14 cellular contexts compared by ENCODE assay signal in genomic region chr2:62055724-62056336, GRCh38.
"Had no signal": no experiment of that assay in that cellular context is flagged by ENCODE, and none has a peak within 500 bp of the region (broad histone marks: within the 10 kb centered on the region; RNA-seq: fewer than 3 reads in every experiment).

No MANE protein-coding gene starts in this region.

- H3K9me3 ChIP-seq: left lung, pancreas had no signal

- H3K4me1 ChIP-seq: left lung, pancreas had no signal

- H3K4me3 ChIP-seq: hepatocyte, left lung, pancreas had no signal

- DNase-seq: activated CD4-positive, alpha-beta T cell treated with anti-CD3 and anti-CD28 coated beads, Interleukin-2, amount 50 U/mL, for 48 hours; activated CD8-positive, alpha-beta memory T cell treated with anti-CD3 and anti-CD28 coated beads, Interleukin-2, amount 10 ng/mL, durations not matched to agents 7 days and 5 days; activated gamma-delta T cell; activated T-cell treated with anti-CD3 and anti-CD28 coated beads, Interleukin-2, amount 50 U/mL, for 24 hours; amniotic stem cell; islet precursor cell; left lung; mesenchymal stem cell; naive thymus-derived CD8-positive, alpha-beta T cell; pancreas; stimulated activated CD4-positive, alpha-beta T cell treated with anti-CD3 and anti-CD28 coated beads, Interleukin-1b, Interleukin-23, amount 100 ng/mL, for 48 hours; T1000 had no signal

- ATAC-seq: left lung; naive thymus-derived CD8-positive, alpha-beta T cell; pancreas had no signal

- H3K4me2 ChIP-seq: hepatocyte had no signal

- H3K27me3 ChIP-seq: hepatocyte, left lung, pancreas had no signal

- H3K27ac ChIP-seq: hepatocyte, left lung, pancreas, VCaP had no signal

- H2AFZ ChIP-seq: hepatocyte had no signal

- H3K36me3 ChIP-seq: left lung, pancreas had no signal

- FAIRE-seq: pancreas had no signal

- H3K79me2 ChIP-seq: hepatocyte had no signal
